ENCODE assay signal across 25 cellular contexts in genomic region chr6:32406857-32407256, GRCh38. TPM values are rescaled to one million over a fixed set of nuclear protein-coding genes. Genes with fewer than 3 reads are reported as not detected.
"Had no signal": no experiment of that assay in that cellular context is flagged by ENCODE, and none has a peak within 500 bp of the region (broad histone marks: within the 10 kb centered on the region; RNA-seq: fewer than 3 reads in every experiment).

Gene BTNL2, minus strand, starts transcription at chr6:32407181. Its CDS starts 58 bp downstream, at chr6:32407123.

- H3K4me1 ChIP-seq: heart left ventricle, left ventricle myocardium inferior, lower lobe of right lung, right atrium auricular region, suprapubic skin, thyroid gland had no signal

- H3K27me3 ChIP-seq: ovary, right atrium auricular region, thyroid gland had no signal

- ATAC-seq: esophagus mucosa; heart left ventricle; lower lobe of right lung; naive thymus-derived CD8-positive, alpha-beta T cell; stimulated activated effector memory CD8-positive, alpha-beta T cell treated with anti-CD3 and anti-CD28 coated beads, Interleukin-12 subunit alpha, Interleukin-12 subunit beta, amount 100 ng/mL, for 72 hours; stimulated activated naive CD8-positive, alpha-beta T cell treated with anti-CD3 and anti-CD28 coated beads, Interleukin-15, Interleukin-2, amounts not matched to agents 100 U/mL and 50 U/mL, for 24 hours had no signal

- H3K36me3 ChIP-seq: heart left ventricle, left ventricle myocardium inferior, lower lobe of right lung, ovary, right atrium auricular region, suprapubic skin, thyroid gland had no signal

- H3K4me3 ChIP-seq: heart left ventricle, left ventricle myocardium inferior, lower lobe of right lung, ovary, right atrium auricular region, smooth muscle cell, suprapubic skin, thyroid gland had no signal

- DNase-seq: effector memory CD4-positive, alpha-beta T cell; heart left ventricle; immature natural killer cell; left ventricle myocardium inferior; lower lobe of right lung; mesendoderm; naive thymus-derived CD8-positive, alpha-beta T cell; nucleus accumbens; ovary; stimulated activated CD4-positive, alpha-beta T cell treated with anti-CD3 and anti-CD28 coated beads, Interleukin-2, amount 100 ng/mL, for 48 hours; stimulated activated naive CD8-positive, alpha-beta T cell treated with anti-CD3 and anti-CD28 coated beads, Interleukin-15, Interleukin-2, amounts not matched to agents 100 U/mL and 50 U/mL, for 24 hours; thyroid gland had no signal

- H3K4me2 ChIP-seq: smooth muscle cell had no signal

- H3K27ac ChIP-seq: left ventricle myocardium inferior, lower lobe of right lung, ovary, right atrium auricular region, suprapubic skin, thyroid gland had no signal

- H3K9me3 ChIP-seq: heart left ventricle, left ventricle myocardium inferior, lower lobe of right lung, ovary, right atrium auricular region, suprapubic skin, thyroid gland had no signal

RNA-seq across cellular contexts. Expression of gene BTNL2, which starts in this region (rescaled TPM):
- total RNA-seq: esophagus mucosa; fibroblast of lung; frontal cortex; glomerular endothelial cell; heart left ventricle; left ventricle myocardium inferior; lower lobe of right lung; mononuclear cell; naive thymus-derived CD8-positive, alpha-beta T cell; ovary; posterior vena cava; right atrium auricular region; smooth muscle cell; suprapubic skin; thyroid gland; ureter had no signal
- polyA plus RNA-seq: fibroblast of lung; heart left ventricle; immature natural killer cell; keratinocyte; naive thymus-derived CD8-positive, alpha-beta T cell; neural cell; ovary; smooth muscle cell had no signal
